ENCODE assay signal across 10 cellular contexts in the genomic region with DNA sequence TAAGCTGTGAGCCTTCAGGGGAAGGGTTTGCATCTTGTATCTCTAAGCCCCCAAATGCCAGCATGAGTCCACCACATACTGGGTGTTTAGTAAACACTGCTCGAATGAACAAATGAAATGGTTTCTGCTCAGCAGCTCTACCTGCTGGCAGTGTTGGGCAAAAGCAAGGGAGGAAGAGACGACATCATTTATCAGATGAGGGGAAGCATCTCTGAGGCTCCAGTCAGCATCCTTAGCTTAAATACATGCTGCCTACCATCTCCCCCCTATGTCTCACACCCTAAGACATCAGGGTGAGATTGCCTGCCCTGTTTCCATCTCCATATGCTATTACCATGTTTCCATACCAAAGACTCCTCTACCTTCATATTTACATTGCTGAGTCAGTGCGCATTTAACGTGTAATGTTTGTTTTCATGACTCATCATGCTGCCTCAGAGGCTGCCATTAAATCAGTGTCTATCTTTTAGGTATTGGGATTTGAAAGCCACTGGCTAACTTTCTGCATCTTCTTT.
DNase-seq lines count a peak whose midpoint lies in the region; ATAC-seq, FAIRE-seq and TF ChIP-seq lines count a peak whose summit lies in the region.
"Had no signal": no experiment of that assay in that cellular context is flagged by ENCODE, and none has a peak within 500 bp of the region (broad histone marks: within the 10 kb centered on the region; RNA-seq: fewer than 3 reads in every experiment).

No MANE protein-coding gene starts in this region.

- no peaks in the 10 kb centered on the region for H3K9me3 ChIP-seq in stomach
- H3K9me3 ChIP-seq: gastroesophageal sphincter had no signal

- no peak overlapping the region for H3K4me3 Mint-ChIP-seq in GM23338

- H3K4me2 ChIP-seq in GM23338 = no peak overlapping the region

- H3F3A ChIP-seq in GM23338 (replicated peaks; ENCODE audit: low read depth) = no peaks in the 10 kb centered on the region

- H3K27me3 ChIP-seq in GM23338 (ENCODE audit: insufficient read depth) (no peaks in the 10 kb centered on the region), stomach (peaks cover 0 to 26% (median 0%) of the 10 kb centered on the region in 3 donors)
- H3K27me3 ChIP-seq: gastroesophageal sphincter had no signal

- WGBS in stomach, 5 donors = 29 to 35% (median 33%) methylated on average over 4 of the region's 4 CpGs

- peaks cover 5% of the 10 kb centered on the region; the same call in 1 of the 2 replicates for H3K4me1 ChIP-seq in GM23338 (ENCODE audit: insufficient read depth)
- H3K4me1 ChIP-seq in stomach = no peaks in the 10 kb centered on the region
- H3K4me1 ChIP-seq: gastroesophageal sphincter had no signal

- H3K27ac Mint-ChIP-seq in GM23338 = no peak overlapping the region

- FAIRE-seq in D721Med (lab: Jason Lieb, UNC) = no peak

- no peak for TF ChIP-seq POLR2A in stomach (IDR thresholded peaks at IDR 0.05)

- H3K4me3 ChIP-seq in GM23338 (no peak overlapping the region), stomach (no peak overlapping the region)
- H3K4me3 ChIP-seq: gastroesophageal sphincter had no signal

- no peak for TF ChIP-seq EP300 in stomach (IDR thresholded peaks at IDR 0.05)

- no peaks in the 10 kb centered on the region for H3K9me3 Mint-ChIP-seq in GM23338

- peaks cover 28% of the 10 kb centered on the region for H3K4me1 Mint-ChIP-seq in GM23338

- H3K79me2 ChIP-seq in GM23338 (replicated peaks; ENCODE audit: insufficient read depth) = no peaks in the 10 kb centered on the region

- no peak overlapping the region for H2AFZ ChIP-seq in GM23338

- TF ChIP-seq CTCF in D721Med (IDR thresholded peaks at IDR 0.05; ENCODE audit: insufficient read depth, missing control alignments) (peak; percentile 56), GM23338 (conservative IDR thresholded peaks at IDR 0.05; ENCODE audit: low read depth in 2 of 2) (peak; percentile 72 to 82), stomach (IDR thresholded peaks at IDR 0.05) (no peak)

- peaks cover 12% of the 10 kb centered on the region; the same call in 1 of the 2 replicates for H3K9me2 ChIP-seq in GM23338 (ENCODE audit: insufficient read depth)

- no peaks in the 10 kb centered on the region for H4K20me1 ChIP-seq in GM23338 (replicated peaks; ENCODE audit: insufficient read depth)

- H3K36me3 Mint-ChIP-seq in GM23338 (ENCODE audit: low read depth) = no peaks in the 10 kb centered on the region

- H3K36me3 ChIP-seq in GM23338 (ENCODE audit: insufficient read depth) (no peaks in the 10 kb centered on the region), stomach (no peaks in the 10 kb centered on the region)
- H3K36me3 ChIP-seq: gastroesophageal sphincter had no signal

- ATAC-seq in GM23338 = peak; percentile 85
- ATAC-seq in HG02981 (IDR thresholded peaks at IDR 0.05; ENCODE audit: unreplicated experiment) = no peak
- no peak for ATAC-seq in HG03135 (IDR thresholded peaks at IDR 0.05; ENCODE audit: unreplicated experiment)
- ATAC-seq: gastroesophageal sphincter had no signal

- intact Hi-C loops in stomach (cut with DNase I; ENCODE audit: low total_unique reads) = no loop called here

- peaks cover 7% of the 10 kb centered on the region for H3K27me3 Mint-ChIP-seq in GM23338 (ENCODE audit: insufficient read depth, low read depth, poor library complexity)

- no peak overlapping the region for H3K27ac ChIP-seq in GM23338 (ENCODE audit: low read depth)
- no peak overlapping the region for H3K27ac ChIP-seq in stomach
- H3K27ac ChIP-seq: gastroesophageal sphincter had no signal

- no peak for DNase-seq in D721Med (ENCODE audit: insufficient read length, low spot score)
- peak; percentile 74 for DNase-seq in GM23338 (ENCODE audit: low spot score)
- DNase-seq in RPMI8226 = peak; percentile 7
- peak; percentile 77 for DNase-seq in islet precursor cell
- no peak for DNase-seq in stomach
- no peak for DNase-seq in AG20443 (ENCODE audit: low spot score)
- DNase-seq: NCI-H187 had no signal

TF ChIP-seq in GM23338, 12 proteins besides CTCF, POLR2A, EP300 and RAD21:
- TF ChIP-seq ZNF331 (CRISPR knock-in tag; IDR thresholded peaks at IDR 0.05; ENCODE audit: low read depth) (no peak), POLR2AphosphoS5 (IDR thresholded peaks at IDR 0.05; ENCODE audit: low read depth) (no peak), CREB1 (CRISPR knock-in tag; IDR thresholded peaks at IDR 0.05; ENCODE audit: low read depth) (no peak), EZH2phosphoT487 (IDR thresholded peaks at IDR 0.05; ENCODE audit: unreplicated experiment) (no peak), ZNF114 (CRISPR knock-in tag; IDR thresholded peaks at IDR 0.05) (no peak)
- TF ChIP-seq, protein P1, sequence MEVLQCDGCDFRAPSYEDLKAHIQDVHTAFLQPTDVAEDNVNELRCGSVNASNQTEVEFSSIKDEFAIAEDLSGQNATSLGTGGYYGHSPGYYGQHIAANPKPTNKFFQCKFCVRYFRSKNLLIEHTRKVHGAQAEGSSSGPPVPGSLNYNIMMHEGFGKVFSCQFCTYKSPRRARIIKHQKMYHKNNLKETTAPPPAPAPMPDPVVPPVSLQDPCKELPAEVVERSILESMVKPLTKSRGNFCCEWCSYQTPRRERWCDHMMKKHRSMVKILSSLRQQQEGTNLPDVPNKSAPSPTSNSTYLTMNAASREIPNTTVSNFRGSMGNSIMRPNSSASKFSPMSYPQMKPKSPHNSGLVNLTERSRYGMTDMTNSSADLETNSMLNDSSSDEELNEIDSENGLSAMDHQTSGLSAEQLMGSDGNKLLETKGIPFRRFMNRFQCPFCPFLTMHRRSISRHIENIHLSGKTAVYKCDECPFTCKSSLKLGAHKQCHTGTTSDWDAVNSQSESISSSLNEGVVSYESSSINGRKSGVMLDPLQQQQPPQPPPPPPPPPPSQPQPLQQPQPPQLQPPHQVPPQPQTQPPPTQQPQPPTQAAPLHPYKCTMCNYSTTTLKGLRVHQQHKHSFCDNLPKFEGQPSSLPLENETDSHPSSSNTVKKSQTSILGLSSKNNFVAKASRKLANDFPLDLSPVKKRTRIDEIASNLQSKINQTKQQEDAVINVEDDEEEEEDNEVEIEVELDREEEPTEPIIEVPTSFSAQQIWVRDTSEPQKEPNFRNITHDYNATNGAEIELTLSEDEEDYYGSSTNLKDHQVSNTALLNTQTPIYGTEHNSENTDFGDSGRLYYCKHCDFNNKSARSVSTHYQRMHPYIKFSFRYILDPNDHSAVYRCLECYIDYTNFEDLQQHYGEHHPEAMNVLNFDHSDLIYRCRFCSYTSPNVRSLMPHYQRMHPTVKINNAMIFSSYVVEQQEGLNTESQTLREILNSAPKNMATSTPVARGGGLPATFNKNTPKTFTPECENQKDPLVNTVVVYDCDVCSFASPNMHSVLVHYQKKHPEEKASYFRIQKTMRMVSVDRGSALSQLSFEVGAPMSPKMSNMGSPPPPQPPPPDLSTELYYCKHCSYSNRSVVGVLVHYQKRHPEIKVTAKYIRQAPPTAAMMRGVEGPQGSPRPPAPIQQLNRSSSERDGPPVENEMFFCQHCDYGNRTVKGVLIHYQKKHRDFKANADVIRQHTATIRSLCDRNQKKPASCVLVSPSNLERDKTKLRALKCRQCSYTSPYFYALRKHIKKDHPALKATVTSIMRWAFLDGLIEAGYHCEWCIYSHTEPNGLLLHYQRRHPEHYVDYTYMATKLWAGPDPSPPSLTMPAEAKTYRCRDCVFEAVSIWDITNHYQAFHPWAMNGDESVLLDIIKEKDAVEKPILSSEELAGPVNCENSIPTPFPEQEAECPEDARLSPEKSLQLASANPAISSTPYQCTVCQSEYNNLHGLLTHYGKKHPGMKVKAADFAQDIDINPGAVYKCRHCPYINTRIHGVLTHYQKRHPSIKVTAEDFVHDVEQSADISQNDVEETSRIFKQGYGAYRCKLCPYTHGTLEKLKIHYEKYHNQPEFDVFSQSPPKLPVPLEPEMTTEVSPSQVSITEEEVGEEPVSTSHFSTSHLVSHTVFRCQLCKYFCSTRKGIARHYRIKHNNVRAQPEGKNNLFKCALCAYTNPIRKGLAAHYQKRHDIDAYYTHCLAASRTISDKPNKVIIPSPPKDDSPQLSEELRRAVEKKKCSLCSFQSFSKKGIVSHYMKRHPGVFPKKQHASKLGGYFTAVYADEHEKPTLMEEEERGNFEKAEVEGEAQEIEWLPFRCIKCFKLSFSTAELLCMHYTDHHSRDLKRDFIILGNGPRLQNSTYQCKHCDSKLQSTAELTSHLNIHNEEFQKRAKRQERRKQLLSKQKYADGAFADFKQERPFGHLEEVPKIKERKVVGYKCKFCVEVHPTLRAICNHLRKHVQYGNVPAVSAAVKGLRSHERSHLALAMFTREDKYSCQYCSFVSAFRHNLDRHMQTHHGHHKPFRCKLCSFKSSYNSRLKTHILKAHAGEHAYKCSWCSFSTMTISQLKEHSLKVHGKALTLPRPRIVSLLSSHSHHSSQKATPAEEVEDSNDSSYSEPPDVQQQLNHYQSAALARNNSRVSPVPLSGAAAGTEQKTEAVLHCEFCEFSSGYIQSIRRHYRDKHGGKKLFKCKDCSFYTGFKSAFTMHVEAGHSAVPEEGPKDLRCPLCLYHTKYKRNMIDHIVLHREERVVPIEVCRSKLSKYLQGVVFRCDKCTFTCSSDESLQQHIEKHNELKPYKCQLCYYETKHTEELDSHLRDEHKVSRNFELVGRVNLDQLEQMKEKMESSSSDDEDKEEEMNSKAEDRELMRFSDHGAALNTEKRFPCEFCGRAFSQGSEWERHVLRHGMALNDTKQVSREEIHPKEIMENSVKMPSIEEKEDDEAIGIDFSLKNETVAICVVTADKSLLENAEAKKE (CRISPR knock-in tag; IDR thresholded peaks at IDR 0.05) = no peak

Comparison
In these comparisons a context has a peak if more than half of its experiments do, and no peak if none do; other contexts are left out.
1. DNase-seq: peak in GM23338 (single experiment), RPMI8226 (single experiment) and islet precursor cell (single experiment); none in D721Med (single experiment), stomach (single experiment) and AG20443 (single experiment).
2. CTCF ChIP-seq: peak in D721Med (single experiment) and GM23338 (2 of 2); none in stomach (0 of 7).